ENCODE assay signal across 1 cellular context in genomic region chr17:15081008-15081407, GRCh38.
TF ChIP-seq lines count a peak whose summit lies in the region.

No MANE protein-coding gene starts in this region.

TF ChIP-seq in GM23338, 12 proteins besides CTCF, POLR2A, EP300 and RAD21 (continued from another document):
- TF ChIP-seq REST (IDR thresholded peaks at IDR 0.05; ENCODE audit: unreplicated experiment) (no peak), EZH2 (IDR thresholded peaks at IDR 0.05; ENCODE audit: low read depth, unreplicated experiment) (no peak), NANOG (IDR thresholded peaks at IDR 0.05; ENCODE audit: borderline replicate concordance) (no peak), ZNF462 (CRISPR knock-in tag; IDR thresholded peaks at IDR 0.05) (no peak), ZNF331 (CRISPR knock-in tag; IDR thresholded peaks at IDR 0.05; ENCODE audit: low read depth) (no peak), ZNF114 (CRISPR knock-in tag; IDR thresholded peaks at IDR 0.05) (no peak), STAT1 (IDR thresholded peaks at IDR 0.05; ENCODE audit: unreplicated experiment) (no peak)
TF ChIP-seq in GM23338: peak in this region for 0.
